Comparison of ENCODE assay signal across 8 cellular contexts in the genomic region with DNA sequence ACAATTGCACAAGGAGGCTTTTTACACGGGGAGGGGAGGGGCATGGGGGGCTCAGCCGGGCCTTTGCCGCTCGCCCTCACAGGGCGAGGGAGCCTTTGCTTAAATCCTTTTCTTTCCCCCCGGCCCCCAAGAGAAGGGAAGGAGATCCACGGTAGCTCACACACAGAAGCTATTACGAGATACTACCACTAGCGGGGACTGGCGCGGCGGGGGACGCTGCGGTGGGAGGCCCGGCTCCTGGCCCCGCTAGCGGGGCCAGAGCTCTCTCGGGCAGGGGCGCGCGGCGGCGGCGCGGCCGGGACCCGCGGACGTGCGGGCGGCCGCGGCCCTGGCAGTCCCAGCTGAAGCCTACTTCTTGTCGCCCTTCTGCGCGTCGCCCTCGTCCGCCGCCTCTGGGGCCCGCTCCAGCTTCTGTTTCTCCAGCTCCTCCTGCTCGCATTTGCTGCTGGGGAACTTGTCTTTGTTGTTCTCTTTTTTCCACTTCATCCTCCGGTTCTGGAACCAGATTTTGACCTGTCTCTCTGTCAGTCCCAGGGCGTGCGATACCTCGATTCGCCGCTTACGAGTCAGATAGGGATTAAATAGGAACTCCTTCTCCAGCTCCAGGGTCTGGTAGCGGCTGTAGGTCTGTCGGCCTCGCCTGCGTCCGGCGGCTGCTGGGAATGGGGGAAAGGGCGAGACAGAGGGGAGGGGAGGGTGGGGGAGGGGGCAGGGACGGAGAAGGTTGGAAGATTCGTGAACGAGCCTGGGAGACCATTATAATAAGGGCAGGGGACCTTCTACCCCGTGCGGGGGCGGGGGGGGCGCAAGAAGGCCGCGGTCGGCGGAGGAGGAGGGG. TPM values are rescaled to one million over a fixed set of nuclear protein-coding genes. Genes with fewer than 3 reads are reported as not detected.
DNase-seq lines count a peak whose midpoint lies in the region; FAIRE-seq and TF ChIP-seq lines count a peak whose summit lies in the region.

No MANE protein-coding gene starts in this region.

- intact Hi-C loops in colonic mucosa (cut with DNase I) (no loop called here), posterior vena cava (cut with DNase I) (no loop called here)

- peak; percentile 51 for DNase-seq in CD1c-positive myeloid dendritic cell (ENCODE audit: extremely low spot score)
- peak; percentile 51 for DNase-seq in H4 (ENCODE audit: low spot score)
- peak; percentile 34 to 56 for DNase-seq in SW 1271 (lab: John Stamatoyannopoulos, UW)
- no peak for DNase-seq in colonic mucosa
- peak; percentile 76 for DNase-seq in myocyte (ENCODE audit: low read depth)
- no peak for DNase-seq in posterior vena cava (ENCODE audit: low spot score)
- DNase-seq in frontal cortex (ENCODE audit: low spot score in 2 of 2): no peak
- no peak for DNase-seq in nucleus accumbens (lab: John Stamatoyannopoulos, UW)

- H3K27me3 ChIP-seq in colonic mucosa: peaks cover 29% of the 10 kb centered on the region

- H3K4me1 ChIP-seq in colonic mucosa: peaks cover 11% of the 10 kb centered on the region

- H3K9ac ChIP-seq in colonic mucosa (ENCODE audit: low read depth in 2 of 2, low read length in 2 of 2): peak overlapping the region; percentile 80 to 89

- H3K4me3 ChIP-seq in colonic mucosa: peak overlapping the region; percentile 57

- H3K27ac ChIP-seq in colonic mucosa: peak overlapping the region; percentile 80

- no peak for TF ChIP-seq CTCF in colonic mucosa (IDR thresholded peaks at IDR 0.05)

- no peaks in the 10 kb centered on the region for H3K36me3 ChIP-seq in colonic mucosa

- no peak for FAIRE-seq in frontal cortex (lab: Jason Lieb, UNC)

- no peaks in the 10 kb centered on the region for H3K9me3 ChIP-seq in colonic mucosa

RNA-seq across cellular contexts. Expression of a gene that starts 2.0 kb away (rescaled TPM):
- 1.2 and 6.3 TPM in 2 replicates for total RNA-seq in H4 (2014; rRNA removed; shearing (Covaris generic))
- total RNA-seq in colonic mucosa (1 to 10 TPM; 4.2 to 7.4 TPM), myocyte (11.8 and 13.8 TPM in 2 replicates), posterior vena cava (under 1 TPM; 0.19 to 0.93 TPM), frontal cortex (not detected)
- 8.9 TPM for polyA plus RNA-seq in myocyte (2012)

RNA-seq across cellular contexts. Expression of a gene that starts 2.3 kb away (rescaled TPM):
- total RNA-seq in H4 (2014; rRNA removed; shearing (Covaris generic)): 21.2 and 22.4 TPM in 2 replicates
- total RNA-seq in colonic mucosa (10 to 100 TPM; 25.9 to 31.4 TPM), myocyte (27.8 and 30.4 TPM in 2 replicates), posterior vena cava (10 to 100 TPM in 1 of 2 donors, 1 to 10 TPM in 1; 8.0 to 11.1 TPM), frontal cortex (not detected)
- 26.7 TPM for polyA plus RNA-seq in myocyte (2012)

RNA-seq across cellular contexts. Expression of a gene that starts 8.3 kb away (rescaled TPM):
- total RNA-seq in H4 (2014; rRNA removed; shearing (Covaris generic)): 1.4 and 3.1 TPM in 2 replicates
- 10 to 100 TPM; 30.0 to 71.0 TPM for total RNA-seq in colonic mucosa
- 13.5 and 22.9 TPM in 2 replicates for total RNA-seq in myocyte
- polyA plus RNA-seq in myocyte (2012): 16.0 TPM
- 1 to 10 TPM; 3.9 to 6.7 TPM for total RNA-seq in posterior vena cava
- total RNA-seq in frontal cortex: not detected

RNA-seq across cellular contexts. Expression of a gene that starts 13.1 kb away (rescaled TPM):
- 23.1 and 26.1 TPM in 2 replicates for total RNA-seq in H4 (2014; rRNA removed; shearing (Covaris generic))
- total RNA-seq in colonic mucosa (10 to 100 TPM; 37.1 to 73.9 TPM), myocyte (4.9 and 6.6 TPM in 2 replicates), posterior vena cava (under 1 TPM in 1 of 2 donors, not detected in 1; 0.24 TPM), frontal cortex (not detected)
- 13.0 TPM for polyA plus RNA-seq in myocyte (2012)

RNA-seq across cellular contexts. Expression of a gene that starts 19.5 kb away (rescaled TPM):
- total RNA-seq in H4 (2014; rRNA removed; shearing (Covaris generic)): 0.43 TPM in 1 of 2 replicates, not detected in the other
- total RNA-seq in colonic mucosa (10 to 100 TPM; 11.0 to 22.7 TPM), myocyte (0.42 and 0.80 TPM in 2 replicates), posterior vena cava (1 to 10 TPM; 1.1 to 2.8 TPM), frontal cortex (not detected)
- polyA plus RNA-seq in myocyte (2012): 3.4 TPM

Comparison
In these comparisons a context has a peak if more than half of its experiments do, and no peak if none do; other contexts are left out.
1. DNase-seq: peak in CD1c-positive myeloid dendritic cell (single experiment), H4 (single experiment), SW 1271 (2 of 2) and myocyte (single experiment); none in colonic mucosa (single experiment), posterior vena cava (single experiment), frontal cortex (0 of 2) and nucleus accumbens (0 of 56).